8 cellular contexts compared by ENCODE assay signal in genomic region chr3:130746296-130747039, GRCh38. TPM values are rescaled to one million over a fixed set of nuclear protein-coding genes. Genes with fewer than 3 reads are reported as not detected.
A peak's percentile ranks its signal among the peaks of the same experiment; 100 is the strongest.
DNase-seq lines count a peak whose midpoint lies in the region; ATAC-seq and TF ChIP-seq lines count a peak whose summit lies in the region.

Gene PIK3R4 (minus strand): TSS chr3:130746829. CDS start chr3:130745218, 1,611 bp downstream.

- TF ChIP-seq CTCF in OCI-LY3 (IDR thresholded peaks at IDR 0.05; ENCODE audit: low read depth, low read length), result no peak
- no peak for TF ChIP-seq CTCF in endothelial cell (IDR thresholded peaks at IDR 0.05; ENCODE audit: unreplicated experiment)
- TF ChIP-seq CTCF in mesothelial cell of epicardium (IDR thresholded peaks at IDR 0.05; ENCODE audit: unreplicated experiment), result no peak

- peaks cover 14% of the 10 kb centered on the region for H3K4me1 ChIP-seq in OCI-LY3 (ENCODE audit: low read length)

- H3K79me2 ChIP-seq in OCI-LY3 (ENCODE audit: low read length), result peaks cover 50% of the 10 kb centered on the region

- H3K36me3 Mint-ChIP-seq in endothelial cell (ENCODE audit: low read depth, unreplicated experiment) (peaks cover 6% of the 10 kb centered on the region), mesothelial cell of epicardium (peaks cover 16% of the 10 kb centered on the region)

- H3K4me2 ChIP-seq in OCI-LY3 (ENCODE audit: low read length), result peak within 1 kb of the TSS; percentile 81

- ATAC-seq in GM21515 (IDR thresholded peaks at IDR 0.05; ENCODE audit: unreplicated experiment), result peak; percentile 95

- peak within 1 kb of the TSS; percentile 75 for H3K9ac ChIP-seq in OCI-LY3 (ENCODE audit: low read length)

- H3K27ac ChIP-seq in OCI-LY3 (ENCODE audit: low read length), result peak within 1 kb of the TSS; percentile 54

- peaks cover 20% of the 10 kb centered on the region for H3K36me3 ChIP-seq in OCI-LY3 (replicated peaks; ENCODE audit: low read depth, low read length)

- H3K4me3 ChIP-seq in OCI-LY3 (ENCODE audit: low read length), result peak within 1 kb of the TSS; percentile 97

- H3K27me3 Mint-ChIP-seq in endothelial cell (ENCODE audit: unreplicated experiment) (no peaks in the 10 kb centered on the region), mesothelial cell of epicardium (ENCODE audit: low read depth) (no peaks in the 10 kb centered on the region)

- H3K4me1 Mint-ChIP-seq in endothelial cell (ENCODE audit: unreplicated experiment) (peaks cover 14% of the 10 kb centered on the region), mesothelial cell of epicardium (peaks cover 42% of the 10 kb centered on the region)

- H2AFZ ChIP-seq in OCI-LY3 (ENCODE audit: low read depth, low read length), result peak within 1 kb of the TSS; percentile 97

- DNase-seq in D341Med (ENCODE audit: low spot score) (peak; percentile 93), HuH-7 (ENCODE audit: low spot score) (peak; percentile 82), endothelial cell (ENCODE audit: low spot score) (peak; percentile 94), mesothelial cell of epicardium (ENCODE audit: low spot score in 2 of 2, unreplicated experiment in 2 of 2) (peak; percentile 91 to 96)
- DNase-seq in activated CD8-positive, alpha-beta memory T cell treated with anti-CD3 and anti-CD28 coated beads, Interleukin-2, amount 50 U/mL, for 48 hours, result peak; percentile 92
- DNase-seq in stimulated activated CD8-positive, alpha-beta memory T cell treated with anti-CD3 and anti-CD28 coated beads, Interleukin-15, amount 100 ng/mL, for 48 hours (ENCODE audit: low read depth in 2 of 2), result peak; percentile 88 to 89

- no peaks in the 10 kb centered on the region for H3K9me3 ChIP-seq in OCI-LY3 (ENCODE audit: insufficient read depth, low read length)

- no peaks in the 10 kb centered on the region for H3K27me3 ChIP-seq in OCI-LY3 (ENCODE audit: low read depth, low read length)

- H3K27ac Mint-ChIP-seq in endothelial cell (ENCODE audit: unreplicated experiment), result peak within 1 kb of the TSS; percentile 98
- peak within 1 kb of the TSS; percentile 98 for H3K27ac Mint-ChIP-seq in mesothelial cell of epicardium

- H3K4me3 Mint-ChIP-seq in endothelial cell (ENCODE audit: unreplicated experiment) (peak within 1 kb of the TSS; percentile 94), mesothelial cell of epicardium (peak within 1 kb of the TSS; percentile 87)

- H4K20me1 ChIP-seq in OCI-LY3 (ENCODE audit: insufficient read depth, low read length), result 0 out of 2 replicates have a peak, but pooled peaks cover 2% of the 10 kb centered on the region

- H3K9me3 Mint-ChIP-seq in endothelial cell (ENCODE audit: unreplicated experiment), result no peaks in the 10 kb centered on the region
- no peaks in the 10 kb centered on the region for H3K9me3 Mint-ChIP-seq in mesothelial cell of epicardium

RNA-seq across cellular contexts. Expression of gene PIK3R4, which starts in this region (rescaled TPM):
- total RNA-seq in endothelial cell (ENCODE audit: unreplicated experiment), result 24.0 TPM
- total RNA-seq in mesothelial cell of epicardium, result 24.7 to 27.6 TPM (median 26.6 TPM) in 3 replicates

Comparison
In these comparisons a context has a peak if more than half of its experiments do, and no peak if none do; other contexts are left out.
1. Peak in every context shown above with its lines: DNase-seq, ATAC-seq, H3K4me3 ChIP-seq and H3K27ac ChIP-seq.